In the genomic region with DNA sequence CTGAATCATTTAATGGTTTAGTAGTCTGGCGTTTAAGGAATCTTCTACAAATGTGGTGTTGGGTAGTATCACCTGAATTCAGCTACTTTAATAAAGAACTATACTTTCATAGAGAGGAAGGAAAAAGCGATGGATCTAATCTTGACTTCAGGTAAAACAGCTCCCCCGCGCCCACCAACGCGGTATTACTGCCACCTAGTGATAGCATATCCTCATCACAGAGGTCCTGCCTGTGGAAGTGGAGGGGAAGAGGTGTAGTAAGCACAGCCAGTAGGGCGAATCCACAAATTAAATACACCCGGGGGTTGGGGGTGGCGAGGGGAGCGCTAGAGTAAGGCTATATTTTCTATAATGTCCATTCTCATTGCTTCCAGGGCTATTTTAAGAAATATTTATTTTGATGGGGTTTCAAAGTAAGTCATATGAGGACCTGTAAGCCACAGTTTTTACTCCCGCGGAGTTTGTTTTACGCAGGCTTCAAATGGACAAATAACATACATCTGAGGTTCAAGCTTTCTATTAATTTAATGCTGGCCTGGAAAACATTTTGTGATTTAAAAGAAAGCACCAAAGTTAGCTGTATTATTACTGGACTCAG, we compare ENCODE assay signal across 8 cellular contexts. TPM values are rescaled to one million over a fixed set of nuclear protein-coding genes. Genes with fewer than 3 reads are reported as not detected.
DNase-seq lines count a peak whose midpoint lies in the region; ATAC-seq and TF ChIP-seq lines count a peak whose summit lies in the region.

No MANE protein-coding gene starts in this region.

- intact Hi-C loops in thyroid gland (cut with DNase I), result loop anchor here (10.0 kb wide), 1 partner anchor 234 kb away; the partner anchor contains the start of gene MTTP

- H3K36me3 Mint-ChIP-seq in activated CD4-positive, alpha-beta memory T cell treated with anti-CD3 and anti-CD28 coated beads, Interleukin-2, amount 10 ng/mL, durations not matched to agents 7 days and 5 days (ENCODE audit: low read depth), result no peaks in the 10 kb centered on the region
- H3K36me3 Mint-ChIP-seq in endodermal cell (ENCODE audit: low read depth) (no peaks in the 10 kb centered on the region), nephron (ENCODE audit: low read depth) (no peaks in the 10 kb centered on the region)

- H3K36me3 ChIP-seq in endodermal cell (ENCODE audit: control insufficient read depth, insufficient read depth, low read length) (no peaks in the 10 kb centered on the region), thyroid gland (no peaks in the 10 kb centered on the region)

- H3K4me1 Mint-ChIP-seq in activated CD4-positive, alpha-beta memory T cell treated with anti-CD3 and anti-CD28 coated beads, Interleukin-2, amount 10 ng/mL, durations not matched to agents 7 days and 5 days, result peaks cover 25% of the 10 kb centered on the region
- peaks cover 6% of the 10 kb centered on the region for H3K4me1 Mint-ChIP-seq in endodermal cell
- H3K4me1 Mint-ChIP-seq in nephron, result peaks cover 24% of the 10 kb centered on the region

- 37 to 90% methylated on average over 3 to 12 of the region's 13 CpGs for WGBS in endodermal cell (ENCODE audit: insufficient coverage in 1 of 2, insufficient read length in 1 of 2), 2 experiments
- 27% methylated on average over 13 of the region's 13 CpGs for WGBS in thyroid gland, 2 donors

- H3K27me3 Mint-ChIP-seq in activated CD4-positive, alpha-beta memory T cell treated with anti-CD3 and anti-CD28 coated beads, Interleukin-2, amount 10 ng/mL, durations not matched to agents 7 days and 5 days, result peaks cover 5% of the 10 kb centered on the region
- H3K27me3 Mint-ChIP-seq in endodermal cell (ENCODE audit: insufficient read depth) (no peaks in the 10 kb centered on the region), nephron (ENCODE audit: low read depth) (peaks cover 7% of the 10 kb centered on the region)

- POLR2A ChIA-PET in activated CD4-positive, alpha-beta memory T cell treated with anti-CD3 and anti-CD28 coated beads, Interleukin-2, amount 10 ng/mL, durations not matched to agents 7 days and 5 days (lab: Charles Lee), result interaction anchor here (0.7 to 2.4 kb wide), 10 partner anchors 8 to 245 kb away, joined by 3 to 9 read pairs (median 6); partner anchors contain the start of genes DAPP1 and LAMTOR3

- DNase-seq in AG09319 (ENCODE audit: extremely low read depth, low read depth) (no peak), NCI-H748 (lab: John Stamatoyannopoulos, UW; ENCODE audit: unreplicated experiment) (peak; percentile 63), endodermal cell (peak; percentile 93), thyroid gland (peak; percentile 39 to 44)
- peak; percentile 80 for DNase-seq in activated CD4-positive, alpha-beta memory T cell treated with anti-CD3 and anti-CD28 coated beads, Interleukin-2, amount 10 ng/mL, durations not matched to agents 7 days and 5 days

- H3K4me1 ChIP-seq in endodermal cell (ENCODE audit: control insufficient read depth, insufficient read depth, low read length) (no peaks in the 10 kb centered on the region), thyroid gland (no peaks in the 10 kb centered on the region)

- H3K27ac Mint-ChIP-seq in activated CD4-positive, alpha-beta memory T cell treated with anti-CD3 and anti-CD28 coated beads, Interleukin-2, amount 10 ng/mL, durations not matched to agents 7 days and 5 days, result no peak overlapping the region
- H3K27ac Mint-ChIP-seq in endodermal cell (no peak overlapping the region), nephron (no peak overlapping the region)

- no peaks in the 10 kb centered on the region for H3K9me3 Mint-ChIP-seq in activated CD4-positive, alpha-beta memory T cell treated with anti-CD3 and anti-CD28 coated beads, Interleukin-2, amount 10 ng/mL, durations not matched to agents 7 days and 5 days
- H3K9me3 Mint-ChIP-seq in endodermal cell (no peaks in the 10 kb centered on the region), nephron (no peaks in the 10 kb centered on the region)

- ATAC-seq in GM18867 (IDR thresholded peaks at IDR 0.05; ENCODE audit: unreplicated experiment), result peak; percentile 88
- peak; percentile 93 for ATAC-seq in HG03039 (IDR thresholded peaks at IDR 0.05; ENCODE audit: unreplicated experiment)

- CTCF ChIA-PET in activated CD4-positive, alpha-beta memory T cell treated with anti-CD3 and anti-CD28 coated beads, Interleukin-2, amount 10 ng/mL, durations not matched to agents 7 days and 5 days (lab: Charles Lee), result interaction anchor here (0.7 to 6.0 kb wide), 40 partner anchors 9 to 813 kb away, joined by 3 to 46 read pairs (median 4); partner anchors contain the start of genes DAPP1, H2AZ1, LAMTOR3 and METAP1

- TF ChIP-seq POLR2A in thyroid gland (IDR thresholded peaks at IDR 0.05), result no peak

- TF ChIP-seq CTCF in AG09319 (IDR thresholded peaks at IDR 0.05; ENCODE audit: low read depth, low read length), result peak; percentile 56
- TF ChIP-seq CTCF in endodermal cell (conservative IDR thresholded peaks at IDR 0.05), result peak; percentile 95
- peak; percentile 53 to 71 (median 57) for TF ChIP-seq CTCF in nephron (IDR thresholded peaks at IDR 0.05; ENCODE audit: unreplicated experiment in 3 of 3)
- TF ChIP-seq CTCF in thyroid gland (IDR thresholded peaks at IDR 0.05), result peak in 4 of 6 experiments; percentile 47 to 52 (median 49)

- H3K27me3 ChIP-seq in endodermal cell (ENCODE audit: control insufficient read depth, insufficient read depth, low read length, poor library complexity, severe bottlenecking) (no peaks in the 10 kb centered on the region), thyroid gland (no peaks in the 10 kb centered on the region)

- H3K27ac ChIP-seq in endodermal cell (ENCODE audit: low read depth, low read length) (no peak overlapping the region), thyroid gland (no peak overlapping the region)

- no peak overlapping the region for H3K9ac ChIP-seq in endodermal cell (ENCODE audit: extremely low read depth, low read length, poor library complexity, severe bottlenecking)

- H3K9me3 ChIP-seq in endodermal cell (ENCODE audit: control insufficient read depth, low read length), result no peaks in the 10 kb centered on the region
- H3K9me3 ChIP-seq in thyroid gland, result no peaks in the 10 kb centered on the region

- H3K4me3 ChIP-seq in endodermal cell (ENCODE audit: low read length) (no peak overlapping the region), thyroid gland (replicated peaks in 1 of 3) (no peak overlapping the region)

- H3K4me3 Mint-ChIP-seq in activated CD4-positive, alpha-beta memory T cell treated with anti-CD3 and anti-CD28 coated beads, Interleukin-2, amount 10 ng/mL, durations not matched to agents 7 days and 5 days, result no peak overlapping the region
- no peak overlapping the region for H3K4me3 Mint-ChIP-seq in endodermal cell
- H3K4me3 Mint-ChIP-seq in nephron, result no peak overlapping the region

RNA-seq across cellular contexts. Expression of gene DAPP1, which starts 8.3 kb away (rescaled TPM):
- total RNA-seq in activated CD4-positive, alpha-beta memory T cell treated with anti-CD3 and anti-CD28 coated beads, Interleukin-2, amount 10 ng/mL, durations not matched to agents 7 days and 5 days, result 10 to 100 TPM; 35.8 to 39.4 TPM
- total RNA-seq in endodermal cell, result not detected
- polyA plus RNA-seq in endodermal cell (2013, experiment 1 of 2), result not detected
- not detected for polyA plus RNA-seq in endodermal cell (2013, experiment 2 of 2)
- total RNA-seq in thyroid gland, result 1 to 10 TPM in 2 of 4 donors, under 1 TPM in 2; 0.33 to 1.5 (median 0.70) TPM

Comparison
In these comparisons a context has a peak if more than half of its experiments do, and no peak if none do; other contexts are left out.
1. RNA of gene DAPP1, which starts 8.3 kb away (total RNA-seq): 35.8 to 39.4 TPM in activated CD4-positive, alpha-beta memory T cell treated with anti-CD3 and anti-CD28 coated beads, Interleukin-2, amount 10 ng/mL, durations not matched to agents 7 days and 5 days; 0.33 to 1.5 TPM in thyroid gland and not detected in endodermal cell; every median in the first group is over 10 times any median in the second.
2. Peak in every context shown above with its lines, with median percentiles within 50 percentile points of each other: CTCF ChIP-seq.